15 cellular contexts compared by ENCODE assay signal in the genomic region with DNA sequence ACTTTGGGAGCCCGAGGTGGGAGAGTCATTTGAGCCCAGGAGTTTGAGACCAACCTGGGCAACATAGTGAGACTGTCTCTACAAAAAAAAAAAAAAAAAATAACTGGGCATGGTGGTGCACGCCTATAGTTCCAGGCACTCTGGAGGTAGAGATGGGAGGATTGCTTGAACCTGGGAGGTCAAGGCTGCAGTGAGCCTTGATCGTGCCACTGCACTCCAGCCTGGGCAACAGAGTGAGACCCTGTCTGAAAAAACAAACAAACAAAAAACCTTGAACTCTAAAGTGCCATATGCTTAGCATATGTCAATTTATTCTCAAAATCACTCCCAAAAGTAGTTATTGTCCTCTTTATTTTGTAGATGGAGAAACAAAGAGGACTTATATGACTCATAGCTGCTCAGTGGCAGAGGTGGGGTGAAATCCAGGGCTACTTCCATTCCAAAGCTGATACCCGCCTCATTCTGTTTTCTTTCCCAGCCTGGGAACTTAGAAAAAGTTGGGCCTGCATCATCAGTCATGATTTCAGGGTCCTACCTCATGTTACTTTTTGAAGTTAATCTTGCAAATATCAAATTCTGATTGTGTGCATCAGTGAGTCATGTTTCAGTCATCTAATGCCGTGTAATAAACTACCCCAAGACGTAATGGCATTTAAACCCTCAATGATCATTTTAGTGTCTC. TPM values are rescaled to one million over a fixed set of nuclear protein-coding genes. Genes with fewer than 3 reads are reported as not detected.
DNase-seq lines count a peak whose midpoint lies in the region; ATAC-seq and TF ChIP-seq lines count a peak whose summit lies in the region.
"Had no signal": no experiment of that assay in that cellular context is flagged by ENCODE, and none has a peak within 500 bp of the region (broad histone marks: within the 10 kb centered on the region; RNA-seq: fewer than 3 reads in every experiment).

No MANE protein-coding gene starts in this region.

- H3K56ac ChIP-seq in IMR-90 (ENCODE audit: extremely low read depth, insufficient read depth, low read length), result no peak overlapping the region

- H4K20me1 ChIP-seq in IMR-90 (ENCODE audit: insufficient read depth, low read length), result no peaks in the 10 kb centered on the region

- no peak overlapping the region for H2BK15ac ChIP-seq in IMR-90 (ENCODE audit: low read depth, low read length)

- H3K9me3 Mint-ChIP-seq in activated naive CD4-positive, alpha-beta T cell treated with anti-CD3 and anti-CD28 coated beads, Interleukin-2, amount 10 ng/mL, durations not matched to agents 7 days and 5 days, result no peaks in the 10 kb centered on the region
- no peaks in the 10 kb centered on the region for H3K9me3 Mint-ChIP-seq in stimulated activated effector memory CD8-positive, alpha-beta T cell treated with anti-CD3 and anti-CD28 coated beads, Interleukin-12 subunit alpha, Interleukin-12 subunit beta, amount 100 ng/mL, for 72 hours
- H3K9me3 Mint-ChIP-seq: activated T-helper 2 cell treated with anti-CD3 and anti-CD28 coated beads, Interferon-gamma antibody, Interleukin-2, Interleukin-4, amounts not matched to agents 10 μg/mL and 5 μg/mL and 100 μg/mL, durations not matched to agents 14 hours and 24 hours and 36 hours; memory B cell; nephron progenitor cell had no signal

- no peak overlapping the region for H3K4ac ChIP-seq in IMR-90 (ENCODE audit: low read depth, low read length)

- no peak overlapping the region for H2BK5ac ChIP-seq in IMR-90 (ENCODE audit: low read depth, low read length, poor library complexity, severe bottlenecking)

- H3K27ac ChIP-seq in IMR-90 (ENCODE audit: insufficient read depth, low read length) (no peak overlapping the region), brain microvascular endothelial cell (peak overlapping the region; percentile 59)
- H3K27ac ChIP-seq: body of pancreas had no signal

- H2AK5ac ChIP-seq in IMR-90 (ENCODE audit: low read depth, low read length), result no peak overlapping the region

- intact Hi-C loops in IMR-90 (cut with micrococcal nuclease), result no loop called here

- H3K27me3 ChIP-seq in BJ (ENCODE audit: control insufficient read depth, insufficient read depth, low read length), result no peaks in the 10 kb centered on the region
- no peaks in the 10 kb centered on the region for H3K27me3 ChIP-seq in IMR-90 (ENCODE audit: control insufficient read depth, insufficient read depth, low read length)
- H3K27me3 ChIP-seq in brain microvascular endothelial cell (replicated peaks), result no peaks in the 10 kb centered on the region
- no peaks in the 10 kb centered on the region for H3K27me3 ChIP-seq in MG63
- H3K27me3 ChIP-seq: body of pancreas had no signal

- H3K4me3 ChIP-seq in BJ (ENCODE audit: low read depth, low read length) (no peak overlapping the region), IMR-90 (ENCODE audit: insufficient read depth, low read depth, low read length) (no peak overlapping the region), brain microvascular endothelial cell (ENCODE audit: low read depth, low read length) (no peak overlapping the region), MG63 (no peak overlapping the region)
- H3K4me3 ChIP-seq: body of pancreas had no signal

- ATAC-seq in IMR-90 (ENCODE audit: low read depth), result peak; percentile 11; the same call in 1 of the 2 replicates
- ATAC-seq in stimulated activated effector memory CD8-positive, alpha-beta T cell treated with anti-CD3 and anti-CD28 coated beads, Interleukin-12 subunit alpha, Interleukin-12 subunit beta, amount 100 ng/mL, for 72 hours, result no peak
- ATAC-seq: body of pancreas had no signal

- no peak overlapping the region for H2BK20ac ChIP-seq in IMR-90 (ENCODE audit: low read depth, low read length)

- no peak overlapping the region for H4K91ac ChIP-seq in IMR-90 (ENCODE audit: insufficient read depth, low read depth, low read length)

- in situ Hi-C loops in IMR-90 (cut with MboI; ENCODE audit: low sequenced_read_pairs), result no loop called here
- in situ Hi-C loops in brain microvascular endothelial cell (cut with HindIII; ENCODE audit: low pct_ligation_motif_present, low sequenced_read_pairs), result no loop called here

- H3K36me3 Mint-ChIP-seq in activated naive CD4-positive, alpha-beta T cell treated with anti-CD3 and anti-CD28 coated beads, Interleukin-2, amount 10 ng/mL, durations not matched to agents 7 days and 5 days, result peaks cover 13% of the 10 kb centered on the region
- peaks cover 68% of the 10 kb centered on the region for H3K36me3 Mint-ChIP-seq in stimulated activated effector memory CD8-positive, alpha-beta T cell treated with anti-CD3 and anti-CD28 coated beads, Interleukin-12 subunit alpha, Interleukin-12 subunit beta, amount 100 ng/mL, for 72 hours

- H3K9me3 ChIP-seq in IMR-90 (ENCODE audit: control insufficient read depth, insufficient read depth, low read length) (no peaks in the 10 kb centered on the region), MG63 (no peaks in the 10 kb centered on the region)
- H3K9me3 ChIP-seq: body of pancreas had no signal

- TF ChIP-seq CTCF in BJ (IDR thresholded peaks at IDR 0.05; ENCODE audit: insufficient read depth, low read depth, low read length), result no peak
- TF ChIP-seq CTCF in IMR-90 (conservative IDR thresholded peaks at IDR 0.05; ENCODE audit: low read depth, low read length), result no peak
- no peak for TF ChIP-seq CTCF in brain microvascular endothelial cell (IDR thresholded peaks at IDR 0.05; ENCODE audit: low read depth, low read length, missing control alignments)

- dilution Hi-C loops in IMR-90 (cut with HindIII; ENCODE audit: low sequenced_read_pairs, unreplicated experiment), result no loop called here

- no peak overlapping the region for H2AFZ ChIP-seq in IMR-90 (replicated peaks; ENCODE audit: low read length, poor library complexity)

- BruUV-seq in IMR-90 (replicated peaks; lab: Mats Ljungman, UMichigan), result no TSS peak

- no peak overlapping the region for H3K4me3 Mint-ChIP-seq in activated naive CD4-positive, alpha-beta T cell treated with anti-CD3 and anti-CD28 coated beads, Interleukin-2, amount 10 ng/mL, durations not matched to agents 7 days and 5 days
- H3K4me3 Mint-ChIP-seq in stimulated activated effector memory CD8-positive, alpha-beta T cell treated with anti-CD3 and anti-CD28 coated beads, Interleukin-12 subunit alpha, Interleukin-12 subunit beta, amount 100 ng/mL, for 72 hours, result no peak overlapping the region
- H3K4me3 Mint-ChIP-seq: B cell, memory B cell, nephron progenitor cell had no signal

- no peak overlapping the region for H3K14ac ChIP-seq in IMR-90 (replicated peaks; ENCODE audit: low read depth, low read length)

- H3K27ac Mint-ChIP-seq in activated naive CD4-positive, alpha-beta T cell treated with anti-CD3 and anti-CD28 coated beads, Interleukin-2, amount 10 ng/mL, durations not matched to agents 7 days and 5 days, result no peak overlapping the region
- H3K27ac Mint-ChIP-seq in stimulated activated effector memory CD8-positive, alpha-beta T cell treated with anti-CD3 and anti-CD28 coated beads, Interleukin-12 subunit alpha, Interleukin-12 subunit beta, amount 100 ng/mL, for 72 hours, result no peak overlapping the region
- H3K27ac Mint-ChIP-seq: activated T-helper 2 cell treated with anti-CD3 and anti-CD28 coated beads, Interferon-gamma antibody, Interleukin-2, Interleukin-4, amounts not matched to agents 10 μg/mL and 5 μg/mL and 100 μg/mL, durations not matched to agents 14 hours and 24 hours and 36 hours; memory B cell; nephron progenitor cell had no signal

- no peak overlapping the region for H2AK9ac ChIP-seq in IMR-90 (replicated peaks; ENCODE audit: low read depth, low read length, poor library complexity)

- H4K5ac ChIP-seq in IMR-90 (ENCODE audit: low read depth, low read length), result no peak overlapping the region

- CTCF ChIA-PET in BJ (lab: Yijun Ruan, JAX), result interaction anchor here (0.6 kb wide), 1 partner anchor 1680 kb away, joined by 3 read pairs; no protein-coding TSS in a partner anchor
- CTCF ChIA-PET in IMR-90 (lab: Yijun Ruan, JAX), result no interaction called here
- CTCF ChIA-PET in activated naive CD4-positive, alpha-beta T cell treated with anti-CD3 and anti-CD28 coated beads, Interleukin-2, amount 10 ng/mL, durations not matched to agents 7 days and 5 days (lab: Charles Lee), result no interaction called here

- H3K4me2 ChIP-seq in IMR-90 (ENCODE audit: low read depth, low read length), result no peak overlapping the region

- H3K9me1 ChIP-seq in IMR-90 (ENCODE audit: insufficient read depth, low read length), result peaks cover 3% of the 10 kb centered on the region; the same call in 1 of the 2 replicates

- no peak overlapping the region for H3K18ac ChIP-seq in IMR-90 (ENCODE audit: low read depth, low read length)

- POLR2A ChIA-PET in BJ (lab: Charles Lee) (no interaction called here), IMR-90 (lab: Charles Lee; ENCODE audit: unreplicated experiment) (no interaction called here)

- H3K79me1 ChIP-seq in IMR-90 (ENCODE audit: low read depth in 1 of 2, low read length in 2 of 2), result peaks cover 0 to 9% of the 10 kb centered on the region in 2 experiments; a peak in 2 of 4 replicates

- peak; percentile 6 for DNase-seq in BJ (ENCODE audit: low read depth)
- peak; percentile 68 for DNase-seq in IMR-90
- DNase-seq in brain microvascular endothelial cell, result peak; percentile 86
- DNase-seq in iris pigment epithelial cell (ENCODE audit: low read depth), result peak; percentile 78
- no peak for DNase-seq in activated naive CD4-positive, alpha-beta T cell treated with anti-CD3 and anti-CD28 coated beads, Interleukin-2, amount 10 ng/mL, durations not matched to agents 7 days and 5 days
- DNase-seq in stimulated activated effector memory CD8-positive, alpha-beta T cell treated with anti-CD3 and anti-CD28 coated beads, Interleukin-12 subunit alpha, Interleukin-12 subunit beta, amount 100 ng/mL, for 72 hours (ENCODE audit: low spot score in 2 of 2), result no peak
- DNase-seq in activated CD4-positive, alpha-beta T cell treated with anti-CD3 and anti-CD28 coated beads for 1 hour, result no peak
- no peak for DNase-seq in MG63
- DNase-seq: body of pancreas; effector CD4-positive, alpha-beta T cell; NCI-H748 treated with DMSO at 0.1 percent for 48 hours; nephron progenitor cell had no signal

- H3K9ac ChIP-seq in IMR-90 (ENCODE audit: low read depth, low read length), result no peak overlapping the region

- H3K23ac ChIP-seq in IMR-90 (ENCODE audit: low read depth, low read length), result no peak overlapping the region

- H3K4me1 ChIP-seq in IMR-90 (ENCODE audit: control insufficient read depth, insufficient read depth, low read length), result no peaks in the 10 kb centered on the region
- H3K4me1 ChIP-seq: body of pancreas had no signal

- peaks cover 2% of the 10 kb centered on the region for H3K36me3 ChIP-seq in BJ (ENCODE audit: control insufficient read depth, insufficient read depth, low read length)
- peaks cover 18% of the 10 kb centered on the region for H3K36me3 ChIP-seq in IMR-90 (ENCODE audit: control insufficient read depth, insufficient read depth, low read length)
- peaks cover 11% of the 10 kb centered on the region for H3K36me3 ChIP-seq in brain microvascular endothelial cell (replicated peaks)
- no peaks in the 10 kb centered on the region; the same call in 1 of the 2 replicates for H3K36me3 ChIP-seq in MG63

- TF ChIP-seq POLR2A in IMR-90 (IDR thresholded peaks at IDR 0.05; ENCODE audit: low read depth, low read length), result no peak

- no peaks in the 10 kb centered on the region for H3K4me1 Mint-ChIP-seq in activated naive CD4-positive, alpha-beta T cell treated with anti-CD3 and anti-CD28 coated beads, Interleukin-2, amount 10 ng/mL, durations not matched to agents 7 days and 5 days
- no peaks in the 10 kb centered on the region for H3K4me1 Mint-ChIP-seq in stimulated activated effector memory CD8-positive, alpha-beta T cell treated with anti-CD3 and anti-CD28 coated beads, Interleukin-12 subunit alpha, Interleukin-12 subunit beta, amount 100 ng/mL, for 72 hours

- no peak overlapping the region for H4K8ac ChIP-seq in IMR-90 (ENCODE audit: low read depth in 2 of 2, low read length in 2 of 2)

- H3K27me3 Mint-ChIP-seq in activated naive CD4-positive, alpha-beta T cell treated with anti-CD3 and anti-CD28 coated beads, Interleukin-2, amount 10 ng/mL, durations not matched to agents 7 days and 5 days, result no peaks in the 10 kb centered on the region
- H3K27me3 Mint-ChIP-seq: B cell, memory B cell had no signal

- no peak overlapping the region for H2BK120ac ChIP-seq in IMR-90 (ENCODE audit: low read depth, low read length)

- WGBS in IMR-90 (ENCODE audit: extremely low coverage in 2 of 2, insufficient read length in 1 of 2), 2 experiments, result no CpG with 5 or more reads among the region's 6 CpGs

- no peak for TF ChIP-seq RAD21 in IMR-90 (IDR thresholded peaks at IDR 0.05; ENCODE audit: low read length)

RNA-seq across cellular contexts. Expression of a gene that starts 13.3 kb away (rescaled TPM):
- polyA plus RNA-seq in BJ (2011; rRNA removed), result 11.0 and 11.1 TPM in 2 replicates
- 55.7 and 70.2 TPM in 2 replicates for polyA minus RNA-seq in BJ (2011; rRNA and poly(A)+ RNA removed)
- total RNA-seq in IMR-90 (2012; rRNA removed), result 20.3 and 27.8 TPM in 2 replicates
- polyA plus RNA-seq in IMR-90 (2012; rRNA removed), result 7.8 and 13.9 TPM in 2 replicates
- 6.8 and 8.4 TPM in 2 replicates for polyA plus RNA-seq in IMR-90 (2012; cell fraction: cytosol; rRNA removed)
- 3.3 and 16.9 TPM in 2 replicates for polyA plus RNA-seq in IMR-90 (2012; cell fraction: nucleus; rRNA removed; ENCODE audit: low replicate concordance)
- total RNA-seq in MG63 (2014; rRNA removed; shearing (Covaris generic); ENCODE audit: low replicate concordance), result 6.5 and 15.5 TPM in 2 replicates

RNA-seq across cellular contexts. Expression of a gene that starts 39.4 kb away (rescaled TPM):
- 5.5 and 10.4 TPM in 2 replicates for polyA plus RNA-seq in BJ (2011; rRNA removed)
- polyA minus RNA-seq in BJ (2011; rRNA and poly(A)+ RNA removed), result 4.3 and 5.4 TPM in 2 replicates
- 14.3 and 22.8 TPM in 2 replicates for total RNA-seq in IMR-90 (2012; rRNA removed)
- polyA plus RNA-seq in IMR-90 (2012; rRNA removed), result 8.0 and 9.2 TPM in 2 replicates
- 1.0 and 1.5 TPM in 2 replicates for polyA plus RNA-seq in IMR-90 (2012; cell fraction: cytosol; rRNA removed)
- polyA plus RNA-seq in IMR-90 (2012; cell fraction: nucleus; rRNA removed; ENCODE audit: low replicate concordance), result 1.2 and 7.8 TPM in 2 replicates
- total RNA-seq in MG63 (2014; rRNA removed; shearing (Covaris generic); ENCODE audit: low replicate concordance), result 9.6 and 12.4 TPM in 2 replicates

RNA-seq across cellular contexts. Expression of a gene that starts 47.5 kb away (rescaled TPM):
- polyA plus RNA-seq in BJ (2011; rRNA removed) (6.8 and 8.5 TPM in 2 replicates), IMR-90 (2012; rRNA removed) (8.2 and 10.3 TPM in 2 replicates)
- 5.4 and 5.6 TPM in 2 replicates for polyA minus RNA-seq in BJ (2011; rRNA and poly(A)+ RNA removed)
- total RNA-seq in IMR-90 (2012; rRNA removed), result 6.8 and 8.3 TPM in 2 replicates
- 1.8 and 2.7 TPM in 2 replicates for polyA plus RNA-seq in IMR-90 (2012; cell fraction: cytosol; rRNA removed)
- 12.8 and 52.9 TPM in 2 replicates for polyA plus RNA-seq in IMR-90 (2012; cell fraction: nucleus; rRNA removed; ENCODE audit: low replicate concordance)
- total RNA-seq in MG63 (2014; rRNA removed; shearing (Covaris generic); ENCODE audit: low replicate concordance), result 0.30 and 3.9 TPM in 2 replicates

Comparison
In these comparisons a context has a peak if more than half of its experiments do, and no peak if none do; other contexts are left out.
1. DNase-seq: peak in BJ (single experiment), IMR-90 (single experiment), brain microvascular endothelial cell (single experiment) and iris pigment epithelial cell (single experiment); none in activated naive CD4-positive, alpha-beta T cell treated with anti-CD3 and anti-CD28 coated beads, Interleukin-2, amount 10 ng/mL, durations not matched to agents 7 days and 5 days (single experiment), stimulated activated effector memory CD8-positive, alpha-beta T cell treated with anti-CD3 and anti-CD28 coated beads, Interleukin-12 subunit alpha, Interleukin-12 subunit beta, amount 100 ng/mL, for 72 hours (0 of 2), activated CD4-positive, alpha-beta T cell treated with anti-CD3 and anti-CD28 coated beads for 1 hour (single experiment) and MG63 (single experiment).